ENCODE assay signal across 8 cellular contexts in the genomic region with DNA sequence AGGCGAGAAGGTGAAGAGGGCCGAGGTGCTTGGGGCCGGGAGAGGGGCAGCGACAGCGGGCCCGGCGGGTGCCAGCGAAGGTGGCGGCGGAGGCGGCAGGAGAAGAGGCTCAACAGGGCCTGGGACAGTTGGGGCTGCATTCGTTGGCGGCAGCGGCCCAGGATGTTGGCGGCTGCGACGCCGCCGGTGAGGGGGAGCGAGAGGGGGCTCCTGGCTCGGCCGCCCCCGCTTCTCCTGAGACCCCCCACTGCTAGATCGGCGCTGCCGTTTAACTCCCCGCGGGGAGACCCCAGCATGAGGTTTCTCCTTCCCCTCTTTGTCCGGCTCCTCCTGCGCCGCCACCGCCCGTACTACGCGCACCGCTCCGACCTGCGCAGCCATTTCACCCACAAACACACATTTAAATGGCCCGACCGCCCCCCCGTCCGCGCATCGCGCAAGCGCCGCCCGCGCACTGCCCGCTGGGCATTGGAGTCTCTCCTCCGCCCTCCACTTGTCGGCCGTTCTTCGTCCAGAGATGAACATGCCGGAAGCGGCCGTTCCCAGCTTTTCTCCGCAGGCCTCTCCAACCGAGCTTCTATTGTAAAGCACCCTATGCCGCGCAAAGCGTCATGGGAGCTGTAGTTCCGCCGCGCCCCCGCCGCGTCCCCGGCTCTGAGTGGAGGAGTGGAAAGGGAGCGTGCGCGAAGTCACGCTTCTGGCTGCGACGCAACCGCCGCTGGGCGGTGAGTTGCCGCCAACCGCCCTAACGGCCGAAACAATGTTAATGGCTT. TPM values are rescaled to one million over a fixed set of nuclear protein-coding genes. Genes with fewer than 3 reads are reported as not detected.
DNase-seq lines count a peak whose midpoint lies in the region; ATAC-seq, FAIRE-seq and TF ChIP-seq lines count a peak whose summit lies in the region.

A gene (minus strand): TSS at position 589 of the 773 bp plus-strand sequence. CDS start 64 bp downstream, at position 525.

- H3K36me3 ChIP-seq in body of pancreas (replicated peaks in 1 of 2; ENCODE audit: insufficient read depth in 1 of 2, low read depth in 2 of 2) (no peaks in the 10 kb centered on the region), sigmoid colon (no peaks in the 10 kb centered on the region)

- peaks cover 37% of the 10 kb centered on the region for H3K4me1 ChIP-seq in body of pancreas
- H3K4me1 ChIP-seq in sigmoid colon: peaks cover 0 to 33% (median 27%) of the 10 kb centered on the region in 4 donors

- peak; percentile 96 for FAIRE-seq in TTC549 (lab: Jason Lieb, UNC)

- H3K27me3 ChIP-seq in body of pancreas (no peaks in the 10 kb centered on the region), sigmoid colon (no peaks in the 10 kb centered on the region)

- peak within 1 kb of the TSS; percentile 85 to 98 for H3K4me3 ChIP-seq in body of pancreas
- peak within 1 kb of the TSS; percentile 67 to 96 (median 84) for H3K4me3 ChIP-seq in sigmoid colon

- H3K27ac ChIP-seq in body of pancreas: peak within 1 kb of the TSS; percentile 81 to 99 (median 98)
- peak within 1 kb of the TSS; percentile 93 to 98 (median 96) for H3K27ac ChIP-seq in sigmoid colon

- intact Hi-C loops in body of pancreas (cut with DNase I): no loop called here
- intact Hi-C loops in sigmoid colon (cut with DNase I): loop anchor here (1.0 to 10.0 kb wide), 7 partner anchors 53 to 1097 kb away; a partner anchor contains a TSS

- H3K9me3 ChIP-seq in body of pancreas (no peaks in the 10 kb centered on the region), sigmoid colon (no peaks in the 10 kb centered on the region)

- DNase-seq in 8988T (peak; percentile 67), NCI-H2107 treated with DMSO at 0.1 percent for 48 hours (lab: John Stamatoyannopoulos, UW; ENCODE audit: unreplicated experiment) (peak; percentile 97), body of pancreas (peak; percentile 99), iPS DF 19.7 (ENCODE audit: low read depth, low spot score) (peak; percentile 98), sigmoid colon (peak; percentile 100)

- peak in 1 of 4 donors; percentile 74 for TF ChIP-seq EP300 in sigmoid colon (IDR thresholded peaks at IDR 0.05)

- TF ChIP-seq CTCF in body of pancreas (IDR thresholded peaks at IDR 0.05): peak in 4 of 7 experiments; percentile 33 to 46 (median 38)
- no peak for TF ChIP-seq CTCF in sigmoid colon (IDR thresholded peaks at IDR 0.05)

- TF ChIP-seq POLR2A in body of pancreas (IDR thresholded peaks at IDR 0.05): peak; percentile 99
- peak; percentile 64 to 92 for TF ChIP-seq POLR2A in sigmoid colon (IDR thresholded peaks at IDR 0.05)

- WGBS in body of pancreas, 2 donors: 0% methylated on average over 20 to 79 of the region's 82 CpGs
- 0% methylated on average over 82 of the region's 82 CpGs for whole genome bisulfite sequencing in sigmoid colon, 2 donors

- peak; percentile 90 for ATAC-seq in GM18520 (IDR thresholded peaks at IDR 0.05; ENCODE audit: unreplicated experiment)
- peak; percentile 85 for ATAC-seq in HG03064 (IDR thresholded peaks at IDR 0.05; ENCODE audit: low read depth, unreplicated experiment)
- peak; percentile 97 for ATAC-seq in body of pancreas

RNA-seq across cellular contexts. Expression of the gene that starts here (rescaled TPM):
- total RNA-seq in body of pancreas (10 to 100 TPM; 14.2 to 17.4 TPM), sigmoid colon (10 to 100 TPM; 15.5 to 33.9 (median 22.9) TPM)
- polyA plus RNA-seq in sigmoid colon: 1 to 10 TPM; 5.4 to 8.3 (median 7.2) TPM

Comparison
In these comparisons a context has a peak if more than half of its experiments do, and no peak if none do; other contexts are left out.
1. Peak in every context shown above with its lines: DNase-seq, ATAC-seq, H3K4me3 ChIP-seq and H3K27ac ChIP-seq.
2. CTCF ChIP-seq: peak in body of pancreas (4 of 7); none in sigmoid colon (0 of 4).